In genomic region chr3:170220871-170221270, GRCh38 we compare ENCODE assay signal across 1 cellular context.
TF ChIP-seq lines count a peak whose summit lies in the region.

No MANE protein-coding gene starts in this region.

TF ChIP-seq in GM23338, 12 proteins besides CTCF, POLR2A, EP300 and RAD21:
- TF ChIP-seq ZNF462 (CRISPR knock-in tag; IDR thresholded peaks at IDR 0.05) (no peak), REST (IDR thresholded peaks at IDR 0.05; ENCODE audit: unreplicated experiment) (no peak), ZNF331 (CRISPR knock-in tag; IDR thresholded peaks at IDR 0.05; ENCODE audit: low read depth) (no peak), EZH2phosphoT487 (IDR thresholded peaks at IDR 0.05; ENCODE audit: unreplicated experiment) (no peak), EZH2 (IDR thresholded peaks at IDR 0.05; ENCODE audit: low read depth, unreplicated experiment) (no peak), ZNF114 (CRISPR knock-in tag; IDR thresholded peaks at IDR 0.05) (no peak), ETS1 (IDR thresholded peaks at IDR 0.05) (no peak), NANOG (IDR thresholded peaks at IDR 0.05; ENCODE audit: borderline replicate concordance) (no peak), JUNB (IDR thresholded peaks at IDR 0.05; ENCODE audit: unreplicated experiment) (no peak)
